In the genomic region with DNA sequence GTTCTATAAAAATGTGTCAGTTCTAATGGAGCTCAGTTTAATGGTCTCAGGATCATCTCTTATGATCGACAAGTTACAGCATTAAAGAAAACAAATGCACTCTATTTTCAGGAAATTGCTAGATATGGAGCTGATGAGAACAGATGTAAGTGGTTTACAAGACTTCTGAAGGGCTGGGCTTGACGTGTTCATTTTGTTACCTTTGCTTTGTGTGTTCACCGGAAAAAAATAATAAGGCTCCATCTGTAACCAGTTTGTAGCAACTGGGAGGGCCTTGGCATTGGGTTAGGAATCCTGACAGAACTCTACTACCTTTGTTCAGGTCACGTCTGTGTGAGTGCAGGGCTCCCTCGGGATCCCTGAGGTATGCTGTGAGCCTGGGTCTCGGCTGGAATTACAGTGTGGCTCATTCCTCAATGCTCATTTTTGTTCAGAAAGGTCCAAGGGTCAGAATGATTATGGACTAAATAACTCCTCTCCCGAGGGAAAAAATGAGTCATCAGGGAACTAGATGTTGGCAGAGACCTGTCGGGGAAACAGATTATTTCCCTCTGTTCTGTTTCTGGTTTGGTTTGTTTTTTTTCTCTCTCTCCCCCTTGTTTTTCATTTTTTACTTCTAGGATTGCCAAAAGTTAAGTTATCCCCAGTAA, we compare ENCODE assay signal across 11 cellular contexts.
DNase-seq lines count a peak whose midpoint lies in the region; ATAC-seq and TF ChIP-seq lines count a peak whose summit lies in the region.
"Had no signal": no experiment of that assay in that cellular context is flagged by ENCODE, and none has a peak within 500 bp of the region (broad histone marks: within the 10 kb centered on the region; RNA-seq: fewer than 3 reads in every experiment).

No MANE protein-coding gene starts in this region.

- no peak for ATAC-seq in GM21515 (IDR thresholded peaks at IDR 0.05; ENCODE audit: unreplicated experiment)
- ATAC-seq: WTC11 had no signal

- POLR2A ChIA-PET in activated CD4-positive, alpha-beta T cell treated with anti-CD3 and anti-CD28 coated beads, Interleukin-2, amount 10 ng/mL, durations not matched to agents 7 days and 5 days (lab: Charles Lee) = no interaction called here

- H3K9me3 Mint-ChIP-seq in activated CD4-positive, alpha-beta T cell treated with anti-CD3 and anti-CD28 coated beads, Interleukin-2, amount 10 ng/mL, durations not matched to agents 7 days and 5 days = no peaks in the 10 kb centered on the region

- H3K36me3 Mint-ChIP-seq in activated CD4-positive, alpha-beta T cell treated with anti-CD3 and anti-CD28 coated beads, Interleukin-2, amount 10 ng/mL, durations not matched to agents 7 days and 5 days (ENCODE audit: low read depth) = no peaks in the 10 kb centered on the region

- no peaks in the 10 kb centered on the region for H3K27me3 Mint-ChIP-seq in activated CD4-positive, alpha-beta T cell treated with anti-CD3 and anti-CD28 coated beads, Interleukin-2, amount 10 ng/mL, durations not matched to agents 7 days and 5 days

- H3K27ac Mint-ChIP-seq in activated CD4-positive, alpha-beta T cell treated with anti-CD3 and anti-CD28 coated beads, Interleukin-2, amount 10 ng/mL, durations not matched to agents 7 days and 5 days = no peak overlapping the region
- H3K27ac Mint-ChIP-seq: H9, WTC11 had no signal

- peak; percentile 92 for DNase-seq in EH (ENCODE audit: low read depth)
- DNase-seq in NCI-H446 treated with DMSO at 0.1 percent for 48 hours (lab: John Stamatoyannopoulos, UW) = peak; percentile 58
- DNase-seq in epithelial cell of proximal tubule (ENCODE audit: low read depth) = peak; percentile 97
- peak; percentile 98 for DNase-seq in renal cortical epithelial cell (ENCODE audit: low read depth)
- no peak for DNase-seq in NCI-H2081 treated with DMSO at 0.1 percent for 48 hours (lab: John Stamatoyannopoulos, UW)
- no peak for DNase-seq in activated CD4-positive, alpha-beta T cell treated with anti-CD3 and anti-CD28 coated beads, Interleukin-2, amount 10 ng/mL, durations not matched to agents 7 days and 5 days
- no peak for DNase-seq in putamen (ENCODE audit: low spot score)
- DNase-seq: H9 had no signal

- no peak for TF ChIP-seq CTCF in epithelial cell of proximal tubule (conservative IDR thresholded peaks at IDR 0.05; ENCODE audit: low read depth, low read length)

- H3K4me3 ChIP-seq in epithelial cell of proximal tubule (ENCODE audit: low read depth, low read length) = no peak overlapping the region
- H3K4me3 ChIP-seq: cardiac muscle cell had no signal

- H3K4me3 Mint-ChIP-seq in activated CD4-positive, alpha-beta T cell treated with anti-CD3 and anti-CD28 coated beads, Interleukin-2, amount 10 ng/mL, durations not matched to agents 7 days and 5 days = no peak overlapping the region
- H3K4me3 Mint-ChIP-seq: H9, WTC11 had no signal

- CTCF ChIA-PET in activated CD4-positive, alpha-beta T cell treated with anti-CD3 and anti-CD28 coated beads, Interleukin-2, amount 10 ng/mL, durations not matched to agents 7 days and 5 days (lab: Charles Lee) = no interaction called here

- H3K4me1 Mint-ChIP-seq in activated CD4-positive, alpha-beta T cell treated with anti-CD3 and anti-CD28 coated beads, Interleukin-2, amount 10 ng/mL, durations not matched to agents 7 days and 5 days = no peaks in the 10 kb centered on the region
- H3K4me1 Mint-ChIP-seq: H9, WTC11 had no signal

Comparison
In these comparisons a context has a peak if more than half of its experiments do, and no peak if none do; other contexts are left out.
1. DNase-seq: peak in EH (single experiment), NCI-H446 treated with DMSO at 0.1 percent for 48 hours (single experiment), epithelial cell of proximal tubule (single experiment) and renal cortical epithelial cell (single experiment); none in NCI-H2081 treated with DMSO at 0.1 percent for 48 hours (single experiment), activated CD4-positive, alpha-beta T cell treated with anti-CD3 and anti-CD28 coated beads, Interleukin-2, amount 10 ng/mL, durations not matched to agents 7 days and 5 days (single experiment) and putamen (single experiment).